12 cellular contexts compared by ENCODE assay signal in genomic region chr3:140219923-140220452, GRCh38.
DNase-seq lines count a peak whose midpoint lies in the region; FAIRE-seq and TF ChIP-seq lines count a peak whose summit lies in the region.
"Had no signal": no experiment of that assay in that cellular context is flagged by ENCODE, and none has a peak within 500 bp of the region (broad histone marks: within the 10 kb centered on the region; RNA-seq: fewer than 3 reads in every experiment).

No MANE protein-coding gene starts in this region.

- H3K4me1 ChIP-seq in BE2C (no peaks in the 10 kb centered on the region), kidney (ENCODE audit: control insufficient read depth in 1 of 2, insufficient read depth in 1 of 2, low read depth in 1 of 2, low read length in 2 of 2) (no peaks in the 10 kb centered on the region)

- no peak overlapping the region for H3K27ac ChIP-seq in kidney (ENCODE audit: low read depth in 2 of 2, low read length in 2 of 2)

- DNase-seq in BE2C (no peak), GM13977 (ENCODE audit: low spot score) (peak; percentile 23), NB4 (ENCODE audit: low read depth) (peak; percentile 2), erythroblast (lab: John Stamatoyannopoulos, UW) (peak; percentile 8 to 20), kidney (no peak), cerebellar cortex (ENCODE audit: low spot score) (no peak), kidney tubule cell (ENCODE audit: low spot score) (no peak)
- no peak for DNase-seq in activated CD4-positive, alpha-beta T cell treated with anti-CD3 and anti-CD28 coated beads for 1 hour
- DNase-seq: activated CD4-positive, alpha-beta T cell treated with anti-CD3 and anti-CD28 coated beads, Interleukin-2, amount 50 U/mL, for 48 hours; activated naive CD4-positive, alpha-beta T cell treated with Interleukin-2 at 50 U/mL for 16 hours; NCI-H1092; NCI-H774 had no signal

- intact Hi-C loops in kidney (cut with DNase I): no loop called here

- H3K4me3 ChIP-seq in BE2C (ENCODE audit: low read depth, low read length) (no peak overlapping the region), NB4 (ENCODE audit: low read depth, low read length) (no peak overlapping the region), kidney (ENCODE audit: low read length in 2 of 2) (no peak overlapping the region)

- no peaks in the 10 kb centered on the region for H3K36me3 ChIP-seq in BE2C
- H3K36me3 ChIP-seq in kidney (ENCODE audit: control insufficient read depth in 1 of 2, insufficient read depth in 2 of 2, low read length in 2 of 2): no peaks in the 10 kb centered on the region

- no peak overlapping the region for H3K9ac ChIP-seq in kidney (ENCODE audit: low read length in 2 of 2)

- TF ChIP-seq POLR2A in NB4 (IDR thresholded peaks at IDR 0.05; ENCODE audit: extremely low read depth, insufficient read length) (no peak), erythroblast (IDR thresholded peaks at IDR 0.05; ENCODE audit: low read length) (no peak)

- TF ChIP-seq CTCF in BE2C (IDR thresholded peaks at IDR 0.05; ENCODE audit: low read depth, low read length): peak; percentile 52
- peak; percentile 48 for TF ChIP-seq CTCF in GM13977 (IDR thresholded peaks at IDR 0.05; ENCODE audit: extremely low read depth, insufficient read depth, missing control alignments)
- TF ChIP-seq CTCF in NB4 (IDR thresholded peaks at IDR 0.05; ENCODE audit: low read depth, low read length): peak; percentile 7
- TF ChIP-seq CTCF in kidney (IDR thresholded peaks at IDR 0.05; ENCODE audit: borderline replicate concordance, extremely low read depth, insufficient read depth): no peak

- H3K9me3 ChIP-seq in BE2C (peaks cover 2% of the 10 kb centered on the region), kidney (ENCODE audit: control insufficient read depth in 1 of 2, low read length in 2 of 2) (no peaks in the 10 kb centered on the region)

- H3K27me3 ChIP-seq in BE2C: no peaks in the 10 kb centered on the region

- no peak for FAIRE-seq in kidney (lab: Jason Lieb, UNC)

- in situ Hi-C loops in GM13977 (cut with MboI; ENCODE audit: low pct_unique_long_range_greater_than_20kb, low sequenced_read_pairs, unreplicated experiment): no loop called here

Comparison
In these comparisons a context has a peak if more than half of its experiments do, and no peak if none do; other contexts are left out.
1. DNase-seq: peak in GM13977 (single experiment), NB4 (single experiment) and erythroblast (2 of 2); none in BE2C (single experiment), kidney (single experiment), activated CD4-positive, alpha-beta T cell treated with anti-CD3 and anti-CD28 coated beads for 1 hour (single experiment), cerebellar cortex (single experiment) and kidney tubule cell (single experiment).